1 cellular context compared by ENCODE assay signal in the genomic region with DNA sequence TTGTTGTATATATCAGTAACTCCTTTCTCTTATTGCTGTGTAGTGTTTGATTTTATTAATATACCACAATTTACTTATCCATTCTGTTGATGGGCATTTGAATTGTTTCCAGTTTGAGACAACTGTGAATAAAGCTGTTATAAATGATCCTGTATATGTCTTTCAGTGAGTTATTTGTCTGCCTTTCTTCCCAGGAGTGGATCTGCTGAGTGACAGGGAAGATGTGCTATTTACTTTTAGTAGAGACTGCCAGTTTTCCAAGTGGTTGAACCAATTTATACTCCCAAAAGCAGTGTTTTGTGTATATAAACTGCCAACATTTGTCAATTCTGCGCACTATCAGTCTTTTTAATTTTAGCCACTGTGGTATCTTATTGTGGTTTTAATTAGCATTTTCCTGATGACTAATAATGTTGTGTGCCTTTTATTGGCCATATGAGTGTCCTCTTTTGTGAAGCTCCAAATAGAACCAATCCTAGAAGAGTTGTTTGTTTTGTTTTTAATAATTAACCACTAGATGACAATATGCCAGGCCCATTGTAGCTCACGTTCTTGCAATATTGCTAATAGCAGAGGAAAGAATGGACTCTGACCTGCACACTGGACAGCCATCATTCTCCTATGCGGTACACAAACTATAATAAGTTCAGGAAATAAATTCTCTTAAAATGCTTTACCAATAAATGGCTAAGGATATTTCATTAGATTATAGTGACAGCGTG.
TF ChIP-seq lines count a peak whose summit lies in the region.

No MANE protein-coding gene starts in this region.

TF ChIP-seq in K562, 482 proteins besides CTCF, POLR2A, EP300 and RAD21:
- TF ChIP-seq ILF3 (IDR thresholded peaks at IDR 0.05; ENCODE audit: borderline replicate concordance) (no peak), CREM (IDR thresholded peaks at IDR 0.05; ENCODE audit: low read depth) (no peak), NFATC3 (IDR thresholded peaks at IDR 0.05) (no peak), PKNOX1 (IDR thresholded peaks at IDR 0.05) (0 out of 2 replicates have a peak, but pooled peaks have one; percentile 24), CREB3L1 (IDR thresholded peaks at IDR 0.05; ENCODE audit: borderline replicate concordance, low read depth) (no peak), TRIM25 (IDR thresholded peaks at IDR 0.05; ENCODE audit: borderline replicate concordance) (no peak)
- TF ChIP-seq, protein P1, sequence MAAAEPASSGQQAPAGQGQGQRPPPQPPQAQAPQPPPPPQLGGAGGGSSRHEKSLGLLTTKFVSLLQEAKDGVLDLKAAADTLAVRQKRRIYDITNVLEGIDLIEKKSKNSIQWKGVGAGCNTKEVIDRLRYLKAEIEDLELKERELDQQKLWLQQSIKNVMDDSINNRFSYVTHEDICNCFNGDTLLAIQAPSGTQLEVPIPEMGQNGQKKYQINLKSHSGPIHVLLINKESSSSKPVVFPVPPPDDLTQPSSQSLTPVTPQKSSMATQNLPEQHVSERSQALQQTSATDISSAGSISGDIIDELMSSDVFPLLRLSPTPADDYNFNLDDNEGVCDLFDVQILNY (CRISPR knock-in tag; IDR thresholded peaks at IDR 0.05) = no peak
